1 cellular context compared by ENCODE assay signal in genomic region chr13:28854657-28855056, GRCh38.
TF ChIP-seq lines count a peak whose summit lies in the region.

No MANE protein-coding gene starts in this region.

TF ChIP-seq in GM23338, 12 proteins besides CTCF, POLR2A, EP300 and RAD21 (continued from another document):
- TF ChIP-seq ZNF462 (CRISPR knock-in tag; IDR thresholded peaks at IDR 0.05) (no peak), JUNB (IDR thresholded peaks at IDR 0.05; ENCODE audit: unreplicated experiment) (no peak), STAT1 (IDR thresholded peaks at IDR 0.05; ENCODE audit: unreplicated experiment) (no peak), EZH2phosphoT487 (IDR thresholded peaks at IDR 0.05; ENCODE audit: unreplicated experiment) (no peak), ZNF114 (CRISPR knock-in tag; IDR thresholded peaks at IDR 0.05) (no peak), NANOG (IDR thresholded peaks at IDR 0.05; ENCODE audit: borderline replicate concordance) (no peak), REST (IDR thresholded peaks at IDR 0.05; ENCODE audit: unreplicated experiment) (no peak), POLR2AphosphoS5 (IDR thresholded peaks at IDR 0.05; ENCODE audit: low read depth) (no peak), ZNF331 (CRISPR knock-in tag; IDR thresholded peaks at IDR 0.05; ENCODE audit: low read depth) (no peak), ETS1 (IDR thresholded peaks at IDR 0.05) (no peak)
